In the genomic region with DNA sequence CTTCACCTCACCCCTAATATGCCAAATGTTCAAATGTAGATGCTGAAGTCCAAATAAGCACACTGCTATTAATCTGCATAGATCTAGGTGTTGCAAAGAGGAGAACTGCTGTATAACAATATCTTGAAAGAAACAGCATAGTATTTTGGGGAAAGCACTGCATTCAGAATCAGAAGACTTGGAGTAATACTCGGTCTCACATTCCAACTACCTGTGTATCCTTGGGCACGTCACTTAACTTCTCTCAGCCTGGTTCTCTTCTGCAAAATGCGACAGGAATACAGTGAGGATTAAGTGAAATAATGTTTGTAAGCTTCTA, we compare ENCODE assay signal across 8 cellular contexts. TPM values are rescaled to one million over a fixed set of nuclear protein-coding genes. Genes with fewer than 3 reads are reported as not detected.
DNase-seq lines count a peak whose midpoint lies in the region; ATAC-seq and TF ChIP-seq lines count a peak whose summit lies in the region.

No MANE protein-coding gene starts in this region.

- H3K36me3 ChIP-seq in adrenal gland (replicated peaks in 1 of 2) (no peaks in the 10 kb centered on the region), aorta (ENCODE audit: control insufficient read depth in 1 of 2, insufficient read depth in 2 of 2, low read length in 1 of 2) (no peaks in the 10 kb centered on the region)

- peaks cover 0 to 12% of the 10 kb centered on the region in 2 donors for H3K4me1 ChIP-seq in adrenal gland (replicated peaks in 1 of 2)
- peaks cover 0 to 2% of the 10 kb centered on the region in 2 donors for H3K4me1 ChIP-seq in aorta (ENCODE audit: control insufficient read depth in 1 of 2, insufficient read depth in 2 of 2, low read length in 2 of 2)

- peaks cover 16% of the 10 kb centered on the region for H3K4me1 Mint-ChIP-seq in memory B cell

- intact Hi-C loops in adrenal gland (cut with DNase I) = no loop called here
- intact Hi-C loops in aorta (cut with DNase I) = no loop called here

- 0 to 3% (median 3%) methylated on average over 3 of the region's 3 CpGs for WGBS in adrenal gland, 4 donors
- WGBS in aorta, 2 donors = 0 to 1% methylated on average over 3 of the region's 3 CpGs

- H3K9me3 Mint-ChIP-seq in memory B cell = no peaks in the 10 kb centered on the region

- peak overlapping the region; percentile 93 for H3K4me3 Mint-ChIP-seq in memory B cell

- H3K27ac ChIP-seq in adrenal gland (peak overlapping the region in 1 of 5 donors; percentile 93), aorta (ENCODE audit: low read depth in 1 of 2, low read length in 2 of 2) (no peak overlapping the region)

- H3K27ac Mint-ChIP-seq in memory B cell = peak overlapping the region; percentile 91

- no peaks in the 10 kb centered on the region for H3K36me3 Mint-ChIP-seq in memory B cell

- TF ChIP-seq CTCF in adrenal gland (IDR thresholded peaks at IDR 0.05) = no peak

- H3K9me3 ChIP-seq in adrenal gland (replicated peaks in 1 of 3) (no peaks in the 10 kb centered on the region), aorta (ENCODE audit: control insufficient read depth, low read length) (no peaks in the 10 kb centered on the region)

- H3K27me3 Mint-ChIP-seq in memory B cell = no peaks in the 10 kb centered on the region

- ATAC-seq in GM18867 (IDR thresholded peaks at IDR 0.05; ENCODE audit: unreplicated experiment) (peak; percentile 20), HG03064 (IDR thresholded peaks at IDR 0.05; ENCODE audit: low read depth, unreplicated experiment) (peak; percentile 29), memory B cell (ENCODE audit: low read depth) (peak; percentile 3), aorta (ENCODE audit: low FRiP score) (no peak), HG03045 (IDR thresholded peaks at IDR 0.05; ENCODE audit: unreplicated experiment) (no peak)

- DNase-seq in adrenal gland (no peak), memory B cell (ENCODE audit: low spot score in 2 of 2) (no peak), aorta (no peak), NCI-H2227 treated with DMSO at 0.1 percent for 48 hours (lab: John Stamatoyannopoulos, UW) (no peak), AG08396 (ENCODE audit: low spot score) (no peak)

- TF ChIP-seq POLR2A in adrenal gland (IDR thresholded peaks at IDR 0.05) = no peak

- H3K27me3 ChIP-seq in adrenal gland = no peaks in the 10 kb centered on the region
- no peaks in the 10 kb centered on the region for H3K27me3 ChIP-seq in aorta (ENCODE audit: control insufficient read depth in 1 of 2, insufficient read depth in 2 of 2, low read length in 1 of 2)

- H3K4me3 ChIP-seq in adrenal gland (peak overlapping the region in 3 of 4 donors; percentile 79 to 91 (median 88)), aorta (ENCODE audit: low read length in 2 of 2) (peak overlapping the region; percentile 57 to 88)

RNA-seq across cellular contexts. Expression of a gene that starts 0.3 kb away (rescaled TPM):
- total RNA-seq in adrenal gland (10 to 100 TPM in 6 of 8 donors, 1 to 10 TPM in 2; 5.4 to 26.1 (median 19.9) TPM), aorta (10 to 100 TPM; 15.3 to 16.0 TPM)
- polyA plus RNA-seq in adrenal gland (10 to 100 TPM in 1 of 3 donors, 1 to 10 TPM in 2; 5.5 to 19.7 (median 9.0) TPM), aorta (1 to 10 TPM; 7.5 to 9.3 TPM)

RNA-seq across cellular contexts. Expression of a gene that starts 42.7 kb away (rescaled TPM):
- total RNA-seq in adrenal gland = 100 to 1,000 TPM in 5 of 8 donors, 10 to 100 TPM in 3; 82.8 to 188 (median 109) TPM
- polyA plus RNA-seq in adrenal gland = 100 to 1,000 TPM in 2 of 3 donors, 10 to 100 TPM in 1; 96.5 to 121 (median 111) TPM
- 10 to 100 TPM; 49.5 to 50.5 TPM for total RNA-seq in aorta
- polyA plus RNA-seq in aorta = 10 to 100 TPM; 19.8 to 38.5 TPM

Comparison
In these comparisons a context has a peak if more than half of its experiments do, and no peak if none do; other contexts are left out.
1. ATAC-seq: peak in GM18867 (single experiment), HG03064 (single experiment) and memory B cell (single experiment); none in aorta (single experiment) and HG03045 (single experiment).